ENCODE assay signal across 16 cellular contexts in genomic region chr12:47717046-47717442, GRCh38. TPM values are rescaled to one million over a fixed set of nuclear protein-coding genes. Genes with fewer than 3 reads are reported as not detected.
DNase-seq lines count a peak whose midpoint lies in the region; TF ChIP-seq lines count a peak whose summit lies in the region.
"Had no signal": no experiment of that assay in that cellular context is flagged by ENCODE, and none has a peak within 500 bp of the region (broad histone marks: within the 10 kb centered on the region; RNA-seq: fewer than 3 reads in every experiment).

No MANE protein-coding gene starts in this region.

- H3K9ac ChIP-seq in trophoblast cell (ENCODE audit: low read length): no peak overlapping the region

- no peak overlapping the region for H2BK5ac ChIP-seq in trophoblast cell (ENCODE audit: low read depth, low read length, poor library complexity)

- H3K9me3 ChIP-seq in esophagus squamous epithelium: no peaks in the 10 kb centered on the region
- H3K9me3 ChIP-seq in trophoblast cell (ENCODE audit: insufficient read depth, low read depth, low read length): no peaks in the 10 kb centered on the region
- H3K9me3 ChIP-seq: Caco-2, pancreas had no signal

- H3K27me3 ChIP-seq in esophagus squamous epithelium: no peaks in the 10 kb centered on the region
- H3K27me3 ChIP-seq in trophoblast cell (ENCODE audit: insufficient read depth, low read length): no peaks in the 10 kb centered on the region
- H3K27me3 ChIP-seq: pancreas had no signal

- no peaks in the 10 kb centered on the region for H3K9me3 Mint-ChIP-seq in activated CD4-positive, alpha-beta T cell treated with anti-CD3 and anti-CD28 coated beads, Interleukin-2, amount 10 ng/mL, durations not matched to agents 7 days and 5 days
- H3K9me3 Mint-ChIP-seq in activated CD4-positive, alpha-beta T cell treated with anti-CD3 and anti-CD28 coated beads, Interleukin-2, amount 10 ng/mL, durations not matched to agents 24 days and 14 days: no peaks in the 10 kb centered on the region
- no peaks in the 10 kb centered on the region for H3K9me3 Mint-ChIP-seq in osteocyte (ENCODE audit: unreplicated experiment)
- no peaks in the 10 kb centered on the region for H3K9me3 Mint-ChIP-seq in type B pancreatic cell
- no peaks in the 10 kb centered on the region for H3K9me3 Mint-ChIP-seq in mesothelial cell of epicardium
- H3K9me3 Mint-ChIP-seq: activated naive CD8-positive, alpha-beta T cell treated with anti-CD3 and anti-CD28 coated beads, Interleukin-2, amount 10 ng/mL, durations not matched to agents 7 days and 5 days; stimulated activated naive CD8-positive, alpha-beta T cell treated with anti-CD3 and anti-CD28 coated beads, Interleukin-15, Interleukin-2, amounts not matched to agents 100 ng/mL and 50 ng/mL, for 24 hours had no signal

- H3K4me2 ChIP-seq in trophoblast cell (ENCODE audit: low read length): no peak overlapping the region

- no peak overlapping the region for H3K4me3 Mint-ChIP-seq in activated CD4-positive, alpha-beta T cell treated with anti-CD3 and anti-CD28 coated beads, Interleukin-2, amount 10 ng/mL, durations not matched to agents 7 days and 5 days
- no peak overlapping the region for H3K4me3 Mint-ChIP-seq in activated CD4-positive, alpha-beta T cell treated with anti-CD3 and anti-CD28 coated beads, Interleukin-2, amount 10 ng/mL, durations not matched to agents 24 days and 14 days
- H3K4me3 Mint-ChIP-seq in osteocyte (ENCODE audit: unreplicated experiment) (no peak overlapping the region), type B pancreatic cell (no peak overlapping the region), mesothelial cell of epicardium (no peak overlapping the region)
- H3K4me3 Mint-ChIP-seq: stimulated activated naive CD8-positive, alpha-beta T cell treated with anti-CD3 and anti-CD28 coated beads, Interleukin-15, Interleukin-2, amounts not matched to agents 100 ng/mL and 50 ng/mL, for 24 hours had no signal

- peaks cover 5% of the 10 kb centered on the region for H3K36me3 Mint-ChIP-seq in activated CD4-positive, alpha-beta T cell treated with anti-CD3 and anti-CD28 coated beads, Interleukin-2, amount 10 ng/mL, durations not matched to agents 7 days and 5 days (ENCODE audit: low read depth)
- H3K36me3 Mint-ChIP-seq in activated CD4-positive, alpha-beta T cell treated with anti-CD3 and anti-CD28 coated beads, Interleukin-2, amount 10 ng/mL, durations not matched to agents 24 days and 14 days (ENCODE audit: low read depth): peaks cover 2% of the 10 kb centered on the region
- peaks cover 1% of the 10 kb centered on the region for H3K36me3 Mint-ChIP-seq in osteocyte (ENCODE audit: unreplicated experiment)
- H3K36me3 Mint-ChIP-seq in type B pancreatic cell: peaks cover 4% of the 10 kb centered on the region
- H3K36me3 Mint-ChIP-seq in mesothelial cell of epicardium: no peaks in the 10 kb centered on the region

- H3K14ac ChIP-seq in trophoblast cell (ENCODE audit: low read length): no peak overlapping the region

- no peak overlapping the region for H4K12ac ChIP-seq in trophoblast cell (ENCODE audit: low read depth, low read length)

- H3K4me1 Mint-ChIP-seq in activated CD4-positive, alpha-beta T cell treated with anti-CD3 and anti-CD28 coated beads, Interleukin-2, amount 10 ng/mL, durations not matched to agents 7 days and 5 days: peaks cover 47% of the 10 kb centered on the region
- H3K4me1 Mint-ChIP-seq in activated CD4-positive, alpha-beta T cell treated with anti-CD3 and anti-CD28 coated beads, Interleukin-2, amount 10 ng/mL, durations not matched to agents 24 days and 14 days: peaks cover 34% of the 10 kb centered on the region
- H3K4me1 Mint-ChIP-seq in osteocyte (ENCODE audit: unreplicated experiment) (peaks cover 24% of the 10 kb centered on the region), type B pancreatic cell (ENCODE audit: unreplicated experiment) (peaks cover 18% of the 10 kb centered on the region), mesothelial cell of epicardium (peaks cover 24% of the 10 kb centered on the region)

- no peak for TF ChIP-seq CTCF in esophagus squamous epithelium (IDR thresholded peaks at IDR 0.05)
- TF ChIP-seq CTCF in osteocyte (IDR thresholded peaks at IDR 0.05): no peak
- no peak for TF ChIP-seq CTCF in type B pancreatic cell (conservative IDR thresholded peaks at IDR 0.05)
- TF ChIP-seq CTCF in mesothelial cell of epicardium (IDR thresholded peaks at IDR 0.05; ENCODE audit: unreplicated experiment): no peak

- no peak for DNase-seq in activated CD4-positive, alpha-beta T cell treated with anti-CD3 and anti-CD28 coated beads, Interleukin-2, amount 10 ng/mL, durations not matched to agents 7 days and 5 days
- DNase-seq in activated CD4-positive, alpha-beta T cell treated with anti-CD3 and anti-CD28 coated beads, Interleukin-2, amount 10 ng/mL, durations not matched to agents 24 days and 14 days: no peak
- DNase-seq in esophagus squamous epithelium (lab: John Stamatoyannopoulos, UW) (no peak), osteocyte (ENCODE audit: extremely low spot score, unreplicated experiment) (peak; percentile 62), type B pancreatic cell (ENCODE audit: extremely low spot score, unreplicated experiment) (no peak), trophoblast cell (no peak), HT-29 (ENCODE audit: low spot score) (no peak), mesothelial cell of epicardium (ENCODE audit: low spot score in 2 of 2, unreplicated experiment in 2 of 2) (no peak)
- DNase-seq: SIG-M5 had no signal

- intact Hi-C loops in activated CD4-positive, alpha-beta T cell treated with anti-CD3 and anti-CD28 coated beads, Interleukin-2, amount 10 ng/mL, durations not matched to agents 24 days and 14 days (cut with micrococcal nuclease): loop anchor here (5.0 to 10.0 kb wide), 3 partner anchors 248 to 900 kb away; partner anchors contain the start of gene TMEM106C
- intact Hi-C loops in esophagus squamous epithelium (cut with DNase I): loop anchor here (5.0 kb wide), 2 partner anchors 60 to 120 kb away; no protein-coding TSS in a partner anchor

- WGBS in esophagus squamous epithelium, 2 donors: 64 to 65% methylated on average over 2 to 4 of the region's 6 CpGs
- WGBS in trophoblast cell (ENCODE audit: extremely low coverage, insufficient coverage, insufficient read length): no CpG with 5 or more reads among the region's 6 CpGs

- H4K8ac ChIP-seq in trophoblast cell (ENCODE audit: low read depth, low read length): no peak overlapping the region

- H2AK5ac ChIP-seq in trophoblast cell (ENCODE audit: low read length): no peak overlapping the region

- no peak overlapping the region for H4K91ac ChIP-seq in trophoblast cell (ENCODE audit: low read depth, low read length)

- H2AFZ ChIP-seq in trophoblast cell (ENCODE audit: insufficient read depth, low read length, poor library complexity): no peak overlapping the region

- peaks cover 3% of the 10 kb centered on the region for H3K79me1 ChIP-seq in trophoblast cell (ENCODE audit: low read length)

- H3K4ac ChIP-seq in trophoblast cell (ENCODE audit: low read depth, low read length): no peak overlapping the region

- no peak for TF ChIP-seq POLR2A in esophagus squamous epithelium (IDR thresholded peaks at IDR 0.05)

- POLR2A ChIA-PET in activated CD4-positive, alpha-beta T cell treated with anti-CD3 and anti-CD28 coated beads, Interleukin-2, amount 10 ng/mL, durations not matched to agents 7 days and 5 days (lab: Charles Lee): no interaction called here

- H3K27ac Mint-ChIP-seq in activated CD4-positive, alpha-beta T cell treated with anti-CD3 and anti-CD28 coated beads, Interleukin-2, amount 10 ng/mL, durations not matched to agents 7 days and 5 days: peak overlapping the region; percentile 74
- H3K27ac Mint-ChIP-seq in activated CD4-positive, alpha-beta T cell treated with anti-CD3 and anti-CD28 coated beads, Interleukin-2, amount 10 ng/mL, durations not matched to agents 24 days and 14 days: no peak overlapping the region
- H3K27ac Mint-ChIP-seq in osteocyte (ENCODE audit: unreplicated experiment) (peak overlapping the region; percentile 97), type B pancreatic cell (peak overlapping the region; percentile 83), mesothelial cell of epicardium (no peak overlapping the region)

- no peaks in the 10 kb centered on the region for H3K79me2 ChIP-seq in trophoblast cell (ENCODE audit: control insufficient read depth, insufficient read depth, low read length, poor library complexity)

- no peak overlapping the region for H2BK120ac ChIP-seq in trophoblast cell (ENCODE audit: insufficient read depth, low read length, poor library complexity)

- no peak overlapping the region for H3K4me3 ChIP-seq in esophagus squamous epithelium
- no peak overlapping the region for H3K4me3 ChIP-seq in trophoblast cell (ENCODE audit: low read depth, low read length)
- H3K4me3 ChIP-seq: pancreas had no signal

- peaks cover 0 to 59% (median 0%) of the 10 kb centered on the region in 3 donors for H3K36me3 ChIP-seq in esophagus squamous epithelium
- H3K36me3 ChIP-seq in trophoblast cell (ENCODE audit: control insufficient read depth in 1 of 2, insufficient read depth in 2 of 2, low read length in 2 of 2): no peaks in the 10 kb centered on the region
- H3K36me3 ChIP-seq: pancreas had no signal

- H3K4me1 ChIP-seq in esophagus squamous epithelium: peaks cover 26 to 67% (median 41%) of the 10 kb centered on the region in 3 donors
- no peaks in the 10 kb centered on the region for H3K4me1 ChIP-seq in trophoblast cell (ENCODE audit: control insufficient read depth in 1 of 2, insufficient read depth in 2 of 2, low read length in 2 of 2)

- H3K18ac ChIP-seq in trophoblast cell (ENCODE audit: low read length): no peak overlapping the region

- H2BK12ac ChIP-seq in trophoblast cell (ENCODE audit: low read length): no peak overlapping the region

- no peak overlapping the region for H3K23ac ChIP-seq in trophoblast cell (ENCODE audit: low read length)

- peak overlapping the region; percentile 74 to 89 (median 88) for H3K27ac ChIP-seq in esophagus squamous epithelium
- no peak overlapping the region for H3K27ac ChIP-seq in trophoblast cell (ENCODE audit: low read depth, low read length)
- H3K27ac ChIP-seq: 22Rv1 had no signal

- no peaks in the 10 kb centered on the region for H3K27me3 Mint-ChIP-seq in activated CD4-positive, alpha-beta T cell treated with anti-CD3 and anti-CD28 coated beads, Interleukin-2, amount 10 ng/mL, durations not matched to agents 7 days and 5 days
- H3K27me3 Mint-ChIP-seq in activated CD4-positive, alpha-beta T cell treated with anti-CD3 and anti-CD28 coated beads, Interleukin-2, amount 10 ng/mL, durations not matched to agents 24 days and 14 days: no peaks in the 10 kb centered on the region
- H3K27me3 Mint-ChIP-seq in osteocyte (ENCODE audit: unreplicated experiment): no peaks in the 10 kb centered on the region
- H3K27me3 Mint-ChIP-seq in type B pancreatic cell: peaks cover 2% of the 10 kb centered on the region
- H3K27me3 Mint-ChIP-seq in mesothelial cell of epicardium (ENCODE audit: low read depth): no peaks in the 10 kb centered on the region
- H3K27me3 Mint-ChIP-seq: activated naive CD8-positive, alpha-beta T cell treated with anti-CD3 and anti-CD28 coated beads, Interleukin-2, amount 10 ng/mL, durations not matched to agents 7 days and 5 days; stimulated activated naive CD8-positive, alpha-beta T cell treated with anti-CD3 and anti-CD28 coated beads, Interleukin-15, Interleukin-2, amounts not matched to agents 100 ng/mL and 50 ng/mL, for 24 hours had no signal

- CTCF ChIA-PET in activated CD4-positive, alpha-beta T cell treated with anti-CD3 and anti-CD28 coated beads, Interleukin-2, amount 10 ng/mL, durations not matched to agents 7 days and 5 days (lab: Charles Lee): interaction anchor here (1.0 to 5.3 kb wide), 13 partner anchors 17 to 123 kb away, joined by 3 to 36 read pairs (median 6); partner anchors contain the start of gene RAPGEF3

RNA-seq across cellular contexts. Expression of gene ENDOU, which starts 8.2 kb away (rescaled TPM):
- not detected for total RNA-seq in activated CD4-positive, alpha-beta T cell treated with anti-CD3 and anti-CD28 coated beads, Interleukin-2, amount 10 ng/mL, durations not matched to agents 7 days and 5 days
- total RNA-seq in activated CD4-positive, alpha-beta T cell treated with anti-CD3 and anti-CD28 coated beads, Interleukin-2, amount 10 ng/mL, durations not matched to agents 24 days and 14 days: 0.09 TPM in 1 of 2 replicates, not detected in the other
- total RNA-seq in esophagus squamous epithelium: 100 to 1,000 TPM in 1 of 4 donors, 10 to 100 TPM in 3; 39.8 to 112 (median 46.3) TPM
- not detected in 2 replicates for total RNA-seq in osteocyte
- 3.7 and 18.9 TPM in 2 replicates for total RNA-seq in type B pancreatic cell (ENCODE audit: low replicate concordance)
- polyA plus RNA-seq in trophoblast cell (2013): 26.2 and 28.2 TPM in 2 replicates
- total RNA-seq in HT-29 (2014; rRNA removed; shearing (Covaris generic)): not detected in 2 replicates
- 0.11 to 0.51 TPM (median 0.29 TPM) in 3 replicates for total RNA-seq in mesothelial cell of epicardium
- total RNA-seq: glomerular endothelial cell had no signal
- polyA plus RNA-seq: liver had no signal

RNA-seq across cellular contexts. Expression of gene RPAP3, which starts 11.2 kb away (rescaled TPM):
- 10 to 100 TPM; 40.3 to 42.9 TPM for total RNA-seq in activated CD4-positive, alpha-beta T cell treated with anti-CD3 and anti-CD28 coated beads, Interleukin-2, amount 10 ng/mL, durations not matched to agents 7 days and 5 days
- 63.4 and 67.3 TPM in 2 replicates for total RNA-seq in activated CD4-positive, alpha-beta T cell treated with anti-CD3 and anti-CD28 coated beads, Interleukin-2, amount 10 ng/mL, durations not matched to agents 24 days and 14 days
- total RNA-seq in esophagus squamous epithelium (10 to 100 TPM in 3 of 4 donors, 1 to 10 TPM in 1; 7.7 to 20.3 (median 17.7) TPM), osteocyte (28.7 and 33.4 TPM in 2 replicates), type B pancreatic cell (ENCODE audit: low replicate concordance) (31.7 and 39.9 TPM in 2 replicates), mesothelial cell of epicardium (36.8 to 40.4 TPM (median 39.6 TPM) in 3 replicates)
- 30.6 and 32.7 TPM in 2 replicates for polyA plus RNA-seq in trophoblast cell (2013)
- 8.6 and 9.4 TPM in 2 replicates for total RNA-seq in HT-29 (2014; rRNA removed; shearing (Covaris generic))

RNA-seq across cellular contexts. Expression of gene RAPGEF3, which starts 41.6 kb away (rescaled TPM):
- total RNA-seq in activated CD4-positive, alpha-beta T cell treated with anti-CD3 and anti-CD28 coated beads, Interleukin-2, amount 10 ng/mL, durations not matched to agents 7 days and 5 days: under 1 TPM in 1 of 2 experiments, not detected in 1; 0.15 TPM
- total RNA-seq in activated CD4-positive, alpha-beta T cell treated with anti-CD3 and anti-CD28 coated beads, Interleukin-2, amount 10 ng/mL, durations not matched to agents 24 days and 14 days: 3.6 and 4.5 TPM in 2 replicates
- 10 to 100 TPM; 12.9 to 39.3 (median 22.5) TPM for total RNA-seq in esophagus squamous epithelium
- 1.2 and 1.9 TPM in 2 replicates for total RNA-seq in osteocyte
- total RNA-seq in type B pancreatic cell (ENCODE audit: low replicate concordance): 3.7 and 4.9 TPM in 2 replicates
- 0.68 and 0.78 TPM in 2 replicates for polyA plus RNA-seq in trophoblast cell (2013)
- 38.2 and 44.1 TPM in 2 replicates for total RNA-seq in HT-29 (2014; rRNA removed; shearing (Covaris generic))
- total RNA-seq in mesothelial cell of epicardium: 18.0 to 20.9 TPM (median 19.4 TPM) in 3 replicates

RNA-seq across cellular contexts. Expression of gene SLC48A1, which starts 56.0 kb away (rescaled TPM):
- total RNA-seq in activated CD4-positive, alpha-beta T cell treated with anti-CD3 and anti-CD28 coated beads, Interleukin-2, amount 10 ng/mL, durations not matched to agents 7 days and 5 days: 1 to 10 TPM; 7.9 to 9.1 TPM
- total RNA-seq in activated CD4-positive, alpha-beta T cell treated with anti-CD3 and anti-CD28 coated beads, Interleukin-2, amount 10 ng/mL, durations not matched to agents 24 days and 14 days: 10.7 and 12.3 TPM in 2 replicates
- total RNA-seq in esophagus squamous epithelium (10 to 100 TPM; 18.9 to 35.4 (median 25.4) TPM), osteocyte (21.2 and 21.6 TPM in 2 replicates), type B pancreatic cell (ENCODE audit: low replicate concordance) (19.7 and 37.4 TPM in 2 replicates), mesothelial cell of epicardium (25.3 to 27.7 TPM (median 27.0 TPM) in 3 replicates)
- polyA plus RNA-seq in trophoblast cell (2013): 4.7 and 4.8 TPM in 2 replicates
- 31.1 and 35.7 TPM in 2 replicates for total RNA-seq in HT-29 (2014; rRNA removed; shearing (Covaris generic))

Comparison
In these comparisons a context has a peak if more than half of its experiments do, and no peak if none do; other contexts are left out.
1. H3K27ac Mint-ChIP-seq: peak in activated CD4-positive, alpha-beta T cell treated with anti-CD3 and anti-CD28 coated beads, Interleukin-2, amount 10 ng/mL, durations not matched to agents 7 days and 5 days (single experiment), osteocyte (single experiment) and type B pancreatic cell (single experiment); none in activated CD4-positive, alpha-beta T cell treated with anti-CD3 and anti-CD28 coated beads, Interleukin-2, amount 10 ng/mL, durations not matched to agents 24 days and 14 days (single experiment) and mesothelial cell of epicardium (single experiment).